In genomic region chr11:12248330-12248729, GRCh38 we compare ENCODE assay signal across 7 cellular contexts.
A peak's percentile ranks its signal among the peaks of the same experiment; 100 is the strongest.
DNase-seq lines count a peak whose midpoint lies in the region; ATAC-seq, FAIRE-seq and TF ChIP-seq lines count a peak whose summit lies in the region.

No MANE protein-coding gene starts in this region.

- H4K20me1 ChIP-seq in keratinocyte (ENCODE audit: control insufficient read depth, extremely low read depth, insufficient read depth, low read length): no peaks in the 10 kb centered on the region

- DNase-seq in NCI-H146 (lab: John Stamatoyannopoulos, UW) (peak; percentile 96), adrenal gland (peak in 6 of 7 donors; percentile 23 to 75 (median 47)), keratinocyte (ENCODE audit: low read depth, low spot score) (no peak), thoracic aorta (ENCODE audit: low spot score) (no peak), iPS-NIHi11 (ENCODE audit: low spot score) (no peak)
- no peak for DNase-seq in activated T-helper 1 cell treated with anti-CD3 and anti-CD28 coated beads, Interleukin-12 subunit alpha, Interleukin-12 subunit beta, Interleukin-2, Interleukin-4 antibody, amounts not matched to agents 30 ng/mL and 10 ng/mL and 1 ng/mL, durations not matched to agents 14 hours and 24 hours and 36 hours (ENCODE audit: low spot score)
- no peak for DNase-seq in stimulated activated CD4-positive, alpha-beta T cell treated with anti-CD3 and anti-CD28 coated beads, Interleukin-12 subunit alpha, Interleukin-12 subunit beta, amount 100 ng/mL, for 4 hours

- dilution Hi-C loops in keratinocyte (cut with MboI; ENCODE audit: extremely low pct_ligation_motif_present, low sequenced_read_pairs): no loop called here

- FAIRE-seq in keratinocyte (lab: Jason Lieb, UNC): peak; percentile 20

- H3K9me3 Mint-ChIP-seq in activated T-helper 1 cell treated with anti-CD3 and anti-CD28 coated beads, Interleukin-12 subunit alpha, Interleukin-12 subunit beta, Interleukin-2, Interleukin-4 antibody, amounts not matched to agents 30 ng/mL and 10 ng/mL and 1 ng/mL, durations not matched to agents 14 hours and 24 hours and 36 hours: no peaks in the 10 kb centered on the region

- no peak overlapping the region for H3K4me2 ChIP-seq in keratinocyte (ENCODE audit: control insufficient read depth, extremely low read depth, insufficient read depth, low read depth, low read length)

- H3K36me3 ChIP-seq in adrenal gland (replicated peaks in 1 of 2): peaks cover 0 to 5% of the 10 kb centered on the region in 2 donors
- H3K36me3 ChIP-seq in keratinocyte (ENCODE audit: control insufficient read depth in 2 of 2, extremely low read depth in 1 of 2, insufficient read depth in 2 of 2, low read length in 2 of 2): peaks cover 53 to 79% of the 10 kb centered on the region in 2 experiments
- H3K36me3 ChIP-seq in thoracic aorta: peaks cover 70% of the 10 kb centered on the region

- H3K4me3 Mint-ChIP-seq in activated T-helper 1 cell treated with anti-CD3 and anti-CD28 coated beads, Interleukin-12 subunit alpha, Interleukin-12 subunit beta, Interleukin-2, Interleukin-4 antibody, amounts not matched to agents 30 ng/mL and 10 ng/mL and 1 ng/mL, durations not matched to agents 14 hours and 24 hours and 36 hours: no peak overlapping the region

- no peak for TF ChIP-seq POLR2A in adrenal gland (IDR thresholded peaks at IDR 0.05)

- TF ChIP-seq CTCF in adrenal gland (IDR thresholded peaks at IDR 0.05) (no peak), keratinocyte (optimal IDR thresholded peaks at IDR 0.05 in 1 of 3, IDR thresholded peaks at IDR 0.05 in 1 of 3, conservative IDR thresholded peaks at IDR 0.05 in 1 of 3; ENCODE audit: extremely low read depth in 1 of 3, insufficient read depth in 2 of 3, low read length in 3 of 3) (no peak), thoracic aorta (IDR thresholded peaks at IDR 0.05) (no peak)

- H3K9me1 ChIP-seq in keratinocyte (ENCODE audit: control insufficient read depth, extremely low read depth, insufficient read depth, low read length): no peaks in the 10 kb centered on the region

- H3K36me3 Mint-ChIP-seq in activated T-helper 1 cell treated with anti-CD3 and anti-CD28 coated beads, Interleukin-12 subunit alpha, Interleukin-12 subunit beta, Interleukin-2, Interleukin-4 antibody, amounts not matched to agents 30 ng/mL and 10 ng/mL and 1 ng/mL, durations not matched to agents 14 hours and 24 hours and 36 hours (ENCODE audit: low read depth): peaks cover 47% of the 10 kb centered on the region

- no peak overlapping the region for H3K27ac Mint-ChIP-seq in activated T-helper 1 cell treated with anti-CD3 and anti-CD28 coated beads, Interleukin-12 subunit alpha, Interleukin-12 subunit beta, Interleukin-2, Interleukin-4 antibody, amounts not matched to agents 30 ng/mL and 10 ng/mL and 1 ng/mL, durations not matched to agents 14 hours and 24 hours and 36 hours

- H3K27me3 ChIP-seq in adrenal gland (no peaks in the 10 kb centered on the region), keratinocyte (ENCODE audit: control insufficient read depth, extremely low read depth, insufficient read depth, low read length) (no peaks in the 10 kb centered on the region), thoracic aorta (replicated peaks; ENCODE audit: insufficient read depth) (no peaks in the 10 kb centered on the region)

- H3K27ac ChIP-seq in adrenal gland (peak overlapping the region in 1 of 5 donors; percentile 52), keratinocyte (ENCODE audit: control insufficient read depth, insufficient read depth, low read length) (no peak overlapping the region), thoracic aorta (peak overlapping the region; percentile 56 to 82)

- H3K9me3 ChIP-seq in adrenal gland (replicated peaks in 1 of 3) (no peaks in the 10 kb centered on the region), keratinocyte (ENCODE audit: control insufficient read depth, low read depth, low read length) (no peaks in the 10 kb centered on the region), thoracic aorta (no peaks in the 10 kb centered on the region)

- WGBS in adrenal gland, 4 donors: 50 to 71% (median 61%) methylated on average over 5 of the region's 5 CpGs

- no peak overlapping the region for H3K4me3 ChIP-seq in adrenal gland
- no peak overlapping the region for H3K4me3 ChIP-seq in keratinocyte (ENCODE audit: control insufficient read depth in 2 of 3, extremely low read depth in 1 of 3, insufficient read depth in 2 of 3, low read depth in 1 of 3, low read length in 3 of 3)
- no peak overlapping the region for H3K4me3 ChIP-seq in thoracic aorta

- no peaks in the 10 kb centered on the region for H3K79me2 ChIP-seq in keratinocyte (ENCODE audit: control insufficient read depth, insufficient read depth, low read length)

- intact Hi-C loops in adrenal gland (cut with DNase I): loop anchor here in 1 of 2 donors (10.0 kb wide), 1 partner anchor 194 kb away; no protein-coding TSS in a partner anchor
- intact Hi-C loops in activated T-helper 1 cell treated with anti-CD3 and anti-CD28 coated beads, Interleukin-12 subunit alpha, Interleukin-12 subunit beta, Interleukin-2, Interleukin-4 antibody, amounts not matched to agents 30 ng/mL and 10 ng/mL and 1 ng/mL, durations not matched to agents 14 hours and 24 hours and 36 hours (cut with micrococcal nuclease): no loop called here

- no peak overlapping the region for H3K9ac ChIP-seq in keratinocyte (ENCODE audit: control insufficient read depth, extremely low read depth, insufficient read depth, low read length)

- no peak overlapping the region for H2AFZ ChIP-seq in keratinocyte (ENCODE audit: control insufficient read depth, low read length)

- peaks cover 3% of the 10 kb centered on the region for H3K4me1 Mint-ChIP-seq in activated T-helper 1 cell treated with anti-CD3 and anti-CD28 coated beads, Interleukin-12 subunit alpha, Interleukin-12 subunit beta, Interleukin-2, Interleukin-4 antibody, amounts not matched to agents 30 ng/mL and 10 ng/mL and 1 ng/mL, durations not matched to agents 14 hours and 24 hours and 36 hours (ENCODE audit: low read depth)

- no peak for ATAC-seq in thoracic aorta (ENCODE audit: insufficient number of reproducible peaks, low FRiP score, low read depth)

- H3K4me1 ChIP-seq in adrenal gland (replicated peaks in 1 of 2) (no peaks in the 10 kb centered on the region), keratinocyte (ENCODE audit: control insufficient read depth, extremely low read depth, insufficient read depth, low read length) (no peaks in the 10 kb centered on the region), thoracic aorta (ENCODE audit: control insufficient read depth in 1 of 2, low read depth in 2 of 2) (peaks cover 37 to 76% of the 10 kb centered on the region in 2 donors)

- no peaks in the 10 kb centered on the region for H3K27me3 Mint-ChIP-seq in activated T-helper 1 cell treated with anti-CD3 and anti-CD28 coated beads, Interleukin-12 subunit alpha, Interleukin-12 subunit beta, Interleukin-2, Interleukin-4 antibody, amounts not matched to agents 30 ng/mL and 10 ng/mL and 1 ng/mL, durations not matched to agents 14 hours and 24 hours and 36 hours (ENCODE audit: insufficient read depth)

Comparison
In these comparisons a context has a peak if more than half of its experiments do, and no peak if none do; other contexts are left out.
1. DNase-seq: peak in NCI-H146 (single experiment) and adrenal gland (6 of 7); none in keratinocyte (single experiment), thoracic aorta (single experiment), activated T-helper 1 cell treated with anti-CD3 and anti-CD28 coated beads, Interleukin-12 subunit alpha, Interleukin-12 subunit beta, Interleukin-2, Interleukin-4 antibody, amounts not matched to agents 30 ng/mL and 10 ng/mL and 1 ng/mL, durations not matched to agents 14 hours and 24 hours and 36 hours (single experiment), iPS-NIHi11 (single experiment) and stimulated activated CD4-positive, alpha-beta T cell treated with anti-CD3 and anti-CD28 coated beads, Interleukin-12 subunit alpha, Interleukin-12 subunit beta, amount 100 ng/mL, for 4 hours (single experiment).